Comparison of ENCODE assay signal across 18 cellular contexts in genomic region chr14:52150162-52150561, GRCh38.
DNase-seq lines count a peak whose midpoint lies in the region; ATAC-seq, FAIRE-seq and TF ChIP-seq lines count a peak whose summit lies in the region.
"Had no signal": no experiment of that assay in that cellular context is flagged by ENCODE, and none has a peak within 500 bp of the region (broad histone marks: within the 10 kb centered on the region; RNA-seq: fewer than 3 reads in every experiment).

No MANE protein-coding gene starts in this region.

- BruUV-seq in HepG2 (replicated peaks; lab: Mats Ljungman, UMichigan): no TSS peak

- no peak overlapping the region for H3K56ac ChIP-seq in H1 (replicated peaks; ENCODE audit: insufficient read length, low read depth, low read length)

- peak; percentile 62 for DNase-seq in DMS 273 (lab: John Stamatoyannopoulos, UW; ENCODE audit: unreplicated experiment)
- DNase-seq in DMS 273 treated with DMSO at 0.1 percent for 48 hours (lab: John Stamatoyannopoulos, UW): no peak
- peak; percentile 44 for DNase-seq in NCI-H69 (lab: John Stamatoyannopoulos, UW)
- no peak for DNase-seq in H1 (ENCODE audit: low read depth in 1 of 2, low spot score in 2 of 2)
- no peak for DNase-seq in urothelium cell line (ENCODE audit: low spot score)
- no peak for DNase-seq in HepG2 (ENCODE audit: low spot score)
- DNase-seq: Caco-2; CD8-positive, alpha-beta memory T cell; DMS79 treated with DMSO at 0.1 percent for 48 hours; EL; KG1 had no signal

- H2BK120ac ChIP-seq in H1 (replicated peaks; ENCODE audit: low read depth, low read length): no peak overlapping the region

- H3K36me3 ChIP-seq in H1 (ENCODE audit: control insufficient read depth in 2 of 4, insufficient read depth in 4 of 4, low read length in 3 of 4) (no peaks in the 10 kb centered on the region), HepG2 (replicated peaks in 1 of 2; ENCODE audit: control insufficient read depth in 1 of 2, insufficient read depth in 2 of 2, low read length in 2 of 2) (no peaks in the 10 kb centered on the region)

- CTCF ChIA-PET in H1 (lab: Charles Lee; ENCODE audit: partially characterized antibody): interaction anchor here (0.6 to 1.7 kb wide), 2 partner anchors 61 to 114 kb away, joined by 3 read pairs; no protein-coding TSS in a partner anchor
- CTCF ChIA-PET in HepG2 (lab: Yijun Ruan, JAX; ENCODE audit: low intra/inter-chr PET ratio, low total read pairs): no interaction called here

- FAIRE-seq in H1 (lab: Jason Lieb, UNC) (no peak), urothelium cell line (lab: Jason Lieb, UNC) (peak; percentile 58), HepG2 (lab: Jason Lieb, UNC) (no peak)
- FAIRE-seq: G401.6, GM12891, H54 had no signal

- TF ChIP-seq POLR2A in H1 (IDR thresholded peaks at IDR 0.05; ENCODE audit: control extremely low read depth in 1 of 2, low read depth in 2 of 2, low read length in 2 of 2) (no peak), HepG2 (IDR thresholded peaks at IDR 0.05; ENCODE audit: insufficient read depth in 1 of 2, low read depth in 2 of 2, low read length in 2 of 2) (no peak)

- no peak overlapping the region for H3K23ac ChIP-seq in H1 (ENCODE audit: insufficient read length)

- POLR2A ChIA-PET in H1 (lab: Charles Lee; ENCODE audit: partially characterized antibody) (no interaction called here), HepG2 (lab: Yijun Ruan, JAX) (no interaction called here)

- 73% methylated on average over 2 of the region's 2 CpGs; no CpG with 5 or more reads in 1 of the 2 experiments for WGBS in H1 (ENCODE audit: extremely low coverage in 1 of 2, insufficient coverage in 1 of 2, insufficient read length in 1 of 2, insufficient replicate concordance in 2 of 2, low coverage in 1 of 2, low lambda C conversion rate in 2 of 2, missing lambda C conversion rate in 1 of 2), 2 experiments
- 0% methylated on average over 1 of the region's 2 CpGs for WGBS in HepG2 (ENCODE audit: low lambda C conversion rate)

- no peaks in the 10 kb centered on the region for H3K79me1 ChIP-seq in H1 (ENCODE audit: low read depth, low read length)

- H3K4me2 ChIP-seq in H1 (ENCODE audit: insufficient read depth in 1 of 2, low read depth in 2 of 2, low read length in 2 of 2): no peak overlapping the region
- no peak overlapping the region for H3K4me2 ChIP-seq in HepG2 (ENCODE audit: low read depth, low read length)

- H3K4me3 ChIP-seq in H1 (ENCODE audit: extremely low read depth in 1 of 4, insufficient read depth in 2 of 4, low read depth in 3 of 4, low read length in 4 of 4) (no peak overlapping the region), HepG2 (replicated peaks in 1 of 3; ENCODE audit: insufficient read depth in 1 of 3, low read depth in 2 of 3, low read length in 3 of 3) (no peak overlapping the region)

- H3K9ac ChIP-seq in H1 (replicated peaks in 1 of 4; ENCODE audit: extremely low read depth in 1 of 4, low read depth in 3 of 4, low read length in 3 of 4): no peak overlapping the region
- H3K9ac ChIP-seq in HepG2 (ENCODE audit: insufficient read depth, low read depth, low read length): no peak overlapping the region

- H4K20me1 ChIP-seq in H1 (replicated peaks in 1 of 2; ENCODE audit: control insufficient read depth in 1 of 2, insufficient read depth in 2 of 2, low read length in 2 of 2): no peaks in the 10 kb centered on the region
- H4K20me1 ChIP-seq in HepG2 (ENCODE audit: insufficient read depth, low read length): no peaks in the 10 kb centered on the region

- in situ Hi-C loops in HepG2 (cut with HindIII; ENCODE audit: extremely low pct_ligation_motif_present, low pct_unique_long_range_greater_than_20kb): no loop called here

- H3K4me1 ChIP-seq in H1 (replicated peaks in 1 of 4; ENCODE audit: control insufficient read depth in 3 of 4, insufficient read depth in 4 of 4, low read length in 3 of 4) (no peaks in the 10 kb centered on the region), HepG2 (ENCODE audit: insufficient read depth, low read length) (no peaks in the 10 kb centered on the region)
- H3K4me1 ChIP-seq: Caco-2 had no signal

- no peaks in the 10 kb centered on the region for H3K23me2 ChIP-seq in H1 (ENCODE audit: low read depth, low read length)

- no peak overlapping the region for H3K4ac ChIP-seq in H1 (replicated peaks; ENCODE audit: insufficient read length, low read depth, low read length)

- H2BK12ac ChIP-seq in H1 (ENCODE audit: low read depth, low read length): no peak overlapping the region

- no peak overlapping the region for H3K18ac ChIP-seq in H1 (ENCODE audit: extremely low read depth, low read length)

- no peak overlapping the region for H3K27ac ChIP-seq in H1 (ENCODE audit: low read depth, low read length)
- H3K27ac ChIP-seq in HepG2 (ENCODE audit: extremely low read length, insufficient read depth, low read length): no peak overlapping the region
- H3K27ac ChIP-seq: 22Rv1 had no signal

- TF ChIP-seq RAD21 in H1 (IDR thresholded peaks at IDR 0.05 in 1 of 2, conservative IDR thresholded peaks at IDR 0.05 in 1 of 2; ENCODE audit: low read depth in 2 of 2, low read length in 2 of 2): no peak
- TF ChIP-seq RAD21 in HepG2 (CRISPR knock-in tag; IDR thresholded peaks at IDR 0.05): no peak

- no peak overlapping the region for H2BK5ac ChIP-seq in H1 (ENCODE audit: low read depth, low read length)

- TF ChIP-seq EP300 in H1 (IDR thresholded peaks at IDR 0.05; ENCODE audit: borderline replicate concordance in 1 of 2, low read depth in 2 of 2, low read length in 2 of 2) (no peak), HepG2 (IDR thresholded peaks at IDR 0.05; ENCODE audit: low read depth in 2 of 2, low read length in 2 of 2) (no peak), HepG2 (CRISPR knock-in tag; IDR thresholded peaks at IDR 0.05; ENCODE audit: borderline replicate concordance) (no peak)

- H3K9me3 ChIP-seq in H1 (ENCODE audit: insufficient read depth in 2 of 2, low read depth in 1 of 2, low read length in 1 of 2): no peaks in the 10 kb centered on the region
- H3K9me3 ChIP-seq in HepG2 (ENCODE audit: low read length): no peaks in the 10 kb centered on the region

- no peak overlapping the region for H2AK5ac ChIP-seq in H1 (ENCODE audit: low read depth, low read length)

- intact Hi-C loops in HepG2 (cut with micrococcal nuclease; ENCODE audit: unreplicated experiment): no loop called here

- H3K27me3 ChIP-seq in H1 (replicated peaks in 1 of 4; ENCODE audit: control insufficient read depth in 3 of 4, extremely low read depth in 1 of 4, insufficient read depth in 3 of 4, low read length in 3 of 4) (no peaks in the 10 kb centered on the region), HepG2 (ENCODE audit: control insufficient read depth in 1 of 2, insufficient read depth in 2 of 2, low read length in 2 of 2) (no peaks in the 10 kb centered on the region; a peak in 1 of 5 replicates)

- no peak overlapping the region for H2AFZ ChIP-seq in H1 (ENCODE audit: low read length)
- no peak overlapping the region for H2AFZ ChIP-seq in HepG2 (ENCODE audit: low read length)

- no peak overlapping the region for H2BK20ac ChIP-seq in H1 (ENCODE audit: low read length)

- ATAC-seq in GM21723 (IDR thresholded peaks at IDR 0.05; ENCODE audit: unreplicated experiment): no peak
- ATAC-seq in GM21619 (IDR thresholded peaks at IDR 0.05; ENCODE audit: unreplicated experiment): no peak
- no peak for ATAC-seq in HepG2
- ATAC-seq: HCT116 had no signal

- H4K8ac ChIP-seq in H1 (ENCODE audit: extremely low read depth, insufficient read depth, low read length): 0 out of 2 replicates have a peak overlapping the region, but pooled peaks have one; percentile 47

- H3K79me2 ChIP-seq in H1 (ENCODE audit: control insufficient read depth in 1 of 2, insufficient read depth in 2 of 2, low read length in 2 of 2) (no peaks in the 10 kb centered on the region), HepG2 (ENCODE audit: insufficient read depth, low read length) (no peaks in the 10 kb centered on the region)

- H4K91ac ChIP-seq in H1 (replicated peaks; ENCODE audit: insufficient read length, low read length): no peak overlapping the region

- no peak overlapping the region for H4K5ac ChIP-seq in H1 (ENCODE audit: insufficient read length, low read depth, low read length)

- no peak overlapping the region for H2BK15ac ChIP-seq in H1 (ENCODE audit: low read length)

- H3K14ac ChIP-seq in H1 (ENCODE audit: insufficient read length): no peak overlapping the region

- no peak for TF ChIP-seq CTCF in H1 (IDR thresholded peaks at IDR 0.05; ENCODE audit: control extremely low read depth in 1 of 3, insufficient read depth in 1 of 3, low read depth in 1 of 3, low read length in 3 of 3)
- no peak for TF ChIP-seq CTCF in HepG2 (CRISPR knock-in tag; IDR thresholded peaks at IDR 0.05)

TF ChIP-seq in H1, 55 proteins besides CTCF, POLR2A, EP300 and RAD21 (continues in another document):
- TF ChIP-seq TBP (IDR thresholded peaks at IDR 0.05; ENCODE audit: low read depth, low read length) (no peak), CBX8 (IDR thresholded peaks at IDR 0.05; ENCODE audit: borderline replicate concordance, low read depth, low read length) (no peak), TAF7 (optimal IDR thresholded peaks at IDR 0.05; ENCODE audit: borderline replicate concordance, low read depth, low read length) (no peak), SIRT6 (IDR thresholded peaks at IDR 0.05; ENCODE audit: low read length) (no peak), CTBP2 (IDR thresholded peaks at IDR 0.05; ENCODE audit: borderline replicate concordance, insufficient read depth, insufficient read length, low read length) (no peak), CEBPB (IDR thresholded peaks at IDR 0.05; ENCODE audit: low read depth, low read length) (no peak), CHD1 (IDR thresholded peaks at IDR 0.05; ENCODE audit: low read depth, low read length) (no peak), KDM4A (IDR thresholded peaks at IDR 0.05; ENCODE audit: low read depth, low read length, severe bottlenecking) (no peak)

TF ChIP-seq in HepG2, 621 proteins besides CTCF, POLR2A, EP300 and RAD21 (continues in another document):
- TF ChIP-seq KDM3A (CRISPR knock-in tag; IDR thresholded peaks at IDR 0.05; ENCODE audit: low read depth) (no peak), ZNF652 (CRISPR knock-in tag; IDR thresholded peaks at IDR 0.05; ENCODE audit: borderline replicate concordance, low read depth) (no peak), POLR2AphosphoS2 (IDR thresholded peaks at IDR 0.05; ENCODE audit: low read depth, low read length) (no peak), ATF4 (CRISPR knock-in tag; IDR thresholded peaks at IDR 0.05) (no peak), NFE2L2 (IDR thresholded peaks at IDR 0.05; ENCODE audit: low read length) (no peak), SALL1 (CRISPR knock-in tag; IDR thresholded peaks at IDR 0.05) (no peak), TBX2 (CRISPR knock-in tag; IDR thresholded peaks at IDR 0.05; ENCODE audit: borderline replicate concordance) (no peak), ISX (CRISPR knock-in tag; conservative IDR thresholded peaks at IDR 0.05) (no peak), SMC3 (IDR thresholded peaks at IDR 0.05; ENCODE audit: low read length) (no peak)

Comparison
In these comparisons a context has a peak if more than half of its experiments do, and no peak if none do; other contexts are left out.
1. DNase-seq: peak in DMS 273 (single experiment) and NCI-H69 (single experiment); none in DMS 273 treated with DMSO at 0.1 percent for 48 hours (single experiment), H1 (0 of 2), urothelium cell line (single experiment) and HepG2 (single experiment).